In genomic region chr12:102407776-102408486, GRCh38 we compare ENCODE assay signal across 24 cellular contexts.
A peak's percentile ranks its signal among the peaks of the same experiment; 100 is the strongest.
DNase-seq lines count a peak whose midpoint lies in the region; ATAC-seq and TF ChIP-seq lines count a peak whose summit lies in the region.
"Had no signal": no experiment of that assay in that cellular context is flagged by ENCODE, and none has a peak within 500 bp of the region (broad histone marks: within the 10 kb centered on the region; RNA-seq: fewer than 3 reads in every experiment).

No MANE protein-coding gene starts in this region.

- H3K9me3 Mint-ChIP-seq in activated naive CD8-positive, alpha-beta T cell treated with anti-CD3 and anti-CD28 coated beads, Interleukin-2, amount 50 U/mL, for 24 hours: peaks cover 4% of the 10 kb centered on the region
- H3K9me3 Mint-ChIP-seq: T-helper 2 cell treated with Interferon-gamma antibody and Interleukin-4, amounts not matched to agents 5 μg/mL and 100 μg/mL, for 36 hours had no signal

- no peak for TF ChIP-seq POLR2A in right lobe of liver (IDR thresholded peaks at IDR 0.05)

- peaks cover 25% of the 10 kb centered on the region for H3K4me1 Mint-ChIP-seq in activated naive CD8-positive, alpha-beta T cell treated with anti-CD3 and anti-CD28 coated beads, Interleukin-2, amount 50 U/mL, for 24 hours

- H3K27me3 ChIP-seq in right lobe of liver: no peaks in the 10 kb centered on the region
- no peaks in the 10 kb centered on the region for H3K27me3 ChIP-seq in lower lobe of right lung (ENCODE audit: low read depth)
- H3K27me3 ChIP-seq in SJCRH30: no peaks in the 10 kb centered on the region

- H3K4me3 ChIP-seq in right lobe of liver (no peak overlapping the region), lower lobe of right lung (no peak overlapping the region), SJCRH30 (no peak overlapping the region)
- H3K4me3 ChIP-seq: lung had no signal

- H3K36me3 ChIP-seq in right lobe of liver (no peaks in the 10 kb centered on the region), lower lobe of right lung (no peaks in the 10 kb centered on the region), SJCRH30 (no peaks in the 10 kb centered on the region)
- H3K36me3 ChIP-seq: WERI-Rb-1 had no signal

- H3K27ac Mint-ChIP-seq in activated naive CD8-positive, alpha-beta T cell treated with anti-CD3 and anti-CD28 coated beads, Interleukin-2, amount 50 U/mL, for 24 hours: no peak overlapping the region
- H3K27ac Mint-ChIP-seq: T-helper 2 cell treated with Interferon-gamma antibody and Interleukin-4, amounts not matched to agents 5 μg/mL and 100 μg/mL, for 36 hours had no signal

- 49% methylated on average over 2 of the region's 3 CpGs for WGBS in right lobe of liver (ENCODE audit: insufficient coverage, low coverage, low lambda C conversion rate, missing lambda C conversion rate)

- no peak overlapping the region for H3K4me3 Mint-ChIP-seq in activated naive CD8-positive, alpha-beta T cell treated with anti-CD3 and anti-CD28 coated beads, Interleukin-2, amount 50 U/mL, for 24 hours
- H3K4me3 Mint-ChIP-seq: T-helper 2 cell treated with Interferon-gamma antibody and Interleukin-4, amounts not matched to agents 5 μg/mL and 100 μg/mL, for 36 hours had no signal

- ATAC-seq in right lobe of liver: peak; percentile 63 to 79 (median 72)
- no peak for ATAC-seq in activated naive CD8-positive, alpha-beta T cell treated with anti-CD3 and anti-CD28 coated beads, Interleukin-2, amount 50 U/mL, for 24 hours
- ATAC-seq in lower lobe of right lung: no peak
- ATAC-seq: HCT116, Right ventricle myocardium inferior had no signal

- H3K4me1 ChIP-seq in right lobe of liver (peaks cover 0 to 72% (median 18%) of the 10 kb centered on the region in 4 donors), lower lobe of right lung (no peaks in the 10 kb centered on the region), SJCRH30 (no peaks in the 10 kb centered on the region)

- H3K9me3 ChIP-seq in right lobe of liver: no peaks in the 10 kb centered on the region
- no peaks in the 10 kb centered on the region for H3K9me3 ChIP-seq in lower lobe of right lung
- no peaks in the 10 kb centered on the region for H3K9me3 ChIP-seq in SJCRH30 (replicated peaks)

- H3K36me3 Mint-ChIP-seq in activated naive CD8-positive, alpha-beta T cell treated with anti-CD3 and anti-CD28 coated beads, Interleukin-2, amount 50 U/mL, for 24 hours (ENCODE audit: low read depth): no peaks in the 10 kb centered on the region
- H3K36me3 Mint-ChIP-seq: activated naive CD4-positive, alpha-beta T cell treated with anti-CD3 and anti-CD28 coated beads, Interleukin-2, amount 50 U/mL, for 72 hours had no signal

- H3K27ac ChIP-seq in right lobe of liver: peak overlapping the region; percentile 40 to 91 (median 51)
- no peak overlapping the region for H3K27ac ChIP-seq in lower lobe of right lung
- no peak overlapping the region for H3K27ac ChIP-seq in SJCRH30
- H3K27ac ChIP-seq: WERI-Rb-1 had no signal

- TF ChIP-seq CTCF in right lobe of liver (IDR thresholded peaks at IDR 0.05): no peak
- TF ChIP-seq CTCF in lower lobe of right lung (IDR thresholded peaks at IDR 0.05): no peak

- peaks cover 10% of the 10 kb centered on the region for H3K27me3 Mint-ChIP-seq in activated naive CD8-positive, alpha-beta T cell treated with anti-CD3 and anti-CD28 coated beads, Interleukin-2, amount 50 U/mL, for 24 hours

- DNase-seq in AG08395 (ENCODE audit: low spot score) (peak; percentile 10), GM03348 (ENCODE audit: low spot score) (peak; percentile 29), astrocyte of the hippocampus (ENCODE audit: low read depth, low spot score) (peak; percentile 37), right lobe of liver (peak; percentile 50 to 64 (median 62)), islet precursor cell (no peak), lower lobe of right lung (no peak), SJCRH30 (no peak)
- DNase-seq in activated naive CD8-positive, alpha-beta T cell treated with anti-CD3 and anti-CD28 coated beads, Interleukin-2, amount 50 U/mL, for 24 hours: no peak
- DNase-seq: activated CD4-positive, alpha-beta T cell treated with anti-CD3 and anti-CD28 coated beads, Interleukin-2, amount 50 U/mL, for 1 hour; C1 segment of cervical spinal cord; effector CD8-positive, alpha-beta T cell; erythroblast; hypothalamus; NCI-H1105 treated with DMSO at 0.1 percent for 48 hours; NCI-H2081; NCI-H446 treated with DMSO at 0.1 percent for 48 hours; small intestine; stimulated activated CD4-positive, alpha-beta T cell treated with anti-CD3 and anti-CD28 coated beads, Interleukin-1b, Interleukin-23, amount 100 ng/mL, for 48 hours; WERI-Rb-1 had no signal

- intact Hi-C loops in right lobe of liver (cut with DNase I) (no loop called here), lower lobe of right lung (cut with DNase I) (no loop called here)

Comparison
In these comparisons a context has a peak if more than half of its experiments do, and no peak if none do; other contexts are left out.
1. DNase-seq: peak in AG08395 (single experiment), GM03348 (single experiment), astrocyte of the hippocampus (single experiment) and right lobe of liver (3 of 3); none in activated naive CD8-positive, alpha-beta T cell treated with anti-CD3 and anti-CD28 coated beads, Interleukin-2, amount 50 U/mL, for 24 hours (single experiment), islet precursor cell (single experiment), lower lobe of right lung (single experiment) and SJCRH30 (0 of 2).
2. ATAC-seq: peak in right lobe of liver (4 of 4); none in activated naive CD8-positive, alpha-beta T cell treated with anti-CD3 and anti-CD28 coated beads, Interleukin-2, amount 50 U/mL, for 24 hours (single experiment) and lower lobe of right lung (0 of 2).
3. H3K27ac ChIP-seq: peak in right lobe of liver (3 of 3); none in lower lobe of right lung (single experiment) and SJCRH30 (single experiment).